Comparison of ENCODE assay signal across 1 cellular context in genomic region chr11:69333906-69334305, GRCh38.
TF ChIP-seq lines count a peak whose summit lies in the region.

No MANE protein-coding gene starts in this region.

TF ChIP-seq in GM23338, 12 proteins besides CTCF, POLR2A, EP300 and RAD21 (continued from another document):
- TF ChIP-seq, protein P1, sequence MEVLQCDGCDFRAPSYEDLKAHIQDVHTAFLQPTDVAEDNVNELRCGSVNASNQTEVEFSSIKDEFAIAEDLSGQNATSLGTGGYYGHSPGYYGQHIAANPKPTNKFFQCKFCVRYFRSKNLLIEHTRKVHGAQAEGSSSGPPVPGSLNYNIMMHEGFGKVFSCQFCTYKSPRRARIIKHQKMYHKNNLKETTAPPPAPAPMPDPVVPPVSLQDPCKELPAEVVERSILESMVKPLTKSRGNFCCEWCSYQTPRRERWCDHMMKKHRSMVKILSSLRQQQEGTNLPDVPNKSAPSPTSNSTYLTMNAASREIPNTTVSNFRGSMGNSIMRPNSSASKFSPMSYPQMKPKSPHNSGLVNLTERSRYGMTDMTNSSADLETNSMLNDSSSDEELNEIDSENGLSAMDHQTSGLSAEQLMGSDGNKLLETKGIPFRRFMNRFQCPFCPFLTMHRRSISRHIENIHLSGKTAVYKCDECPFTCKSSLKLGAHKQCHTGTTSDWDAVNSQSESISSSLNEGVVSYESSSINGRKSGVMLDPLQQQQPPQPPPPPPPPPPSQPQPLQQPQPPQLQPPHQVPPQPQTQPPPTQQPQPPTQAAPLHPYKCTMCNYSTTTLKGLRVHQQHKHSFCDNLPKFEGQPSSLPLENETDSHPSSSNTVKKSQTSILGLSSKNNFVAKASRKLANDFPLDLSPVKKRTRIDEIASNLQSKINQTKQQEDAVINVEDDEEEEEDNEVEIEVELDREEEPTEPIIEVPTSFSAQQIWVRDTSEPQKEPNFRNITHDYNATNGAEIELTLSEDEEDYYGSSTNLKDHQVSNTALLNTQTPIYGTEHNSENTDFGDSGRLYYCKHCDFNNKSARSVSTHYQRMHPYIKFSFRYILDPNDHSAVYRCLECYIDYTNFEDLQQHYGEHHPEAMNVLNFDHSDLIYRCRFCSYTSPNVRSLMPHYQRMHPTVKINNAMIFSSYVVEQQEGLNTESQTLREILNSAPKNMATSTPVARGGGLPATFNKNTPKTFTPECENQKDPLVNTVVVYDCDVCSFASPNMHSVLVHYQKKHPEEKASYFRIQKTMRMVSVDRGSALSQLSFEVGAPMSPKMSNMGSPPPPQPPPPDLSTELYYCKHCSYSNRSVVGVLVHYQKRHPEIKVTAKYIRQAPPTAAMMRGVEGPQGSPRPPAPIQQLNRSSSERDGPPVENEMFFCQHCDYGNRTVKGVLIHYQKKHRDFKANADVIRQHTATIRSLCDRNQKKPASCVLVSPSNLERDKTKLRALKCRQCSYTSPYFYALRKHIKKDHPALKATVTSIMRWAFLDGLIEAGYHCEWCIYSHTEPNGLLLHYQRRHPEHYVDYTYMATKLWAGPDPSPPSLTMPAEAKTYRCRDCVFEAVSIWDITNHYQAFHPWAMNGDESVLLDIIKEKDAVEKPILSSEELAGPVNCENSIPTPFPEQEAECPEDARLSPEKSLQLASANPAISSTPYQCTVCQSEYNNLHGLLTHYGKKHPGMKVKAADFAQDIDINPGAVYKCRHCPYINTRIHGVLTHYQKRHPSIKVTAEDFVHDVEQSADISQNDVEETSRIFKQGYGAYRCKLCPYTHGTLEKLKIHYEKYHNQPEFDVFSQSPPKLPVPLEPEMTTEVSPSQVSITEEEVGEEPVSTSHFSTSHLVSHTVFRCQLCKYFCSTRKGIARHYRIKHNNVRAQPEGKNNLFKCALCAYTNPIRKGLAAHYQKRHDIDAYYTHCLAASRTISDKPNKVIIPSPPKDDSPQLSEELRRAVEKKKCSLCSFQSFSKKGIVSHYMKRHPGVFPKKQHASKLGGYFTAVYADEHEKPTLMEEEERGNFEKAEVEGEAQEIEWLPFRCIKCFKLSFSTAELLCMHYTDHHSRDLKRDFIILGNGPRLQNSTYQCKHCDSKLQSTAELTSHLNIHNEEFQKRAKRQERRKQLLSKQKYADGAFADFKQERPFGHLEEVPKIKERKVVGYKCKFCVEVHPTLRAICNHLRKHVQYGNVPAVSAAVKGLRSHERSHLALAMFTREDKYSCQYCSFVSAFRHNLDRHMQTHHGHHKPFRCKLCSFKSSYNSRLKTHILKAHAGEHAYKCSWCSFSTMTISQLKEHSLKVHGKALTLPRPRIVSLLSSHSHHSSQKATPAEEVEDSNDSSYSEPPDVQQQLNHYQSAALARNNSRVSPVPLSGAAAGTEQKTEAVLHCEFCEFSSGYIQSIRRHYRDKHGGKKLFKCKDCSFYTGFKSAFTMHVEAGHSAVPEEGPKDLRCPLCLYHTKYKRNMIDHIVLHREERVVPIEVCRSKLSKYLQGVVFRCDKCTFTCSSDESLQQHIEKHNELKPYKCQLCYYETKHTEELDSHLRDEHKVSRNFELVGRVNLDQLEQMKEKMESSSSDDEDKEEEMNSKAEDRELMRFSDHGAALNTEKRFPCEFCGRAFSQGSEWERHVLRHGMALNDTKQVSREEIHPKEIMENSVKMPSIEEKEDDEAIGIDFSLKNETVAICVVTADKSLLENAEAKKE (CRISPR knock-in tag; IDR thresholded peaks at IDR 0.05) = no peak
- TF ChIP-seq JUNB (IDR thresholded peaks at IDR 0.05; ENCODE audit: unreplicated experiment) = no peak
- TF ChIP-seq NANOG (IDR thresholded peaks at IDR 0.05; ENCODE audit: borderline replicate concordance) = no peak
- TF ChIP-seq CREB1 (CRISPR knock-in tag; IDR thresholded peaks at IDR 0.05; ENCODE audit: low read depth) = no peak
